10 cellular contexts compared by ENCODE assay signal in the genomic region with DNA sequence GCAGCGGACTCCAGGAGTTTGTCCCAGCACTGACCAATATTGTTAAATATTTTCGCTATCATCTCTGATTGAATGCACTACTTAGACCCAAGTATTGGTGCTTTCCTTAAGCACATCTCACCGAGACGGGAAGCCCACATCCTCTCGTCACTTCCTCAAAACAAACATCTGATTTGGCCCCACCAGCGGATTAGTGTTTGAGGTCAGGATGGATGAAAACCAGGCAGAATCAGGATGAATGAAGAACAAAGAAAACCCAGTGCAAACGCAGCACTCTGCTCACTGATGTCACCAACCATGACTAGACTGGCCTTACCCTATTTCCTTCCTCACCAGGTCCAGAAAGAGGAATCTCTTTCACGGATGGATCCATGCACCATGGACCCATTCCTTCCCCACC. TPM values are rescaled to one million over a fixed set of nuclear protein-coding genes. Genes with fewer than 3 reads are reported as not detected.
A peak's percentile ranks its signal among the peaks of the same experiment; 100 is the strongest.
DNase-seq lines count a peak whose midpoint lies in the region; ATAC-seq and TF ChIP-seq lines count a peak whose summit lies in the region.
"Had no signal": no experiment of that assay in that cellular context is flagged by ENCODE, and none has a peak within 500 bp of the region (broad histone marks: within the 10 kb centered on the region; RNA-seq: fewer than 3 reads in every experiment).

No MANE protein-coding gene starts in this region.

- H3K4me1 Mint-ChIP-seq in activated T-cell treated with anti-CD3 and anti-CD28 coated beads, Interleukin-2, amount 50 U/mL, for 24 hours (ENCODE audit: low read depth), result peaks cover 35% of the 10 kb centered on the region
- H3K4me1 Mint-ChIP-seq in memory B cell, result peaks cover 23% of the 10 kb centered on the region
- H3K4me1 Mint-ChIP-seq in WTC11, result peaks cover 12% of the 10 kb centered on the region

- CTCF ChIA-PET in WTC11 (lab: Charles Lee), result interaction anchor here (2.5 kb wide), 1 partner anchor 108 kb away, joined by 25 read pairs; no protein-coding TSS in a partner anchor

- no peaks in the 10 kb centered on the region for H3K27me3 Mint-ChIP-seq in activated T-cell treated with anti-CD3 and anti-CD28 coated beads, Interleukin-2, amount 50 U/mL, for 24 hours
- H3K27me3 Mint-ChIP-seq in memory B cell, result peaks cover 25% of the 10 kb centered on the region
- H3K27me3 Mint-ChIP-seq in WTC11 (ENCODE audit: low read depth), result peaks cover 8% of the 10 kb centered on the region

- TF ChIP-seq CTCF in WTC11 (IDR thresholded peaks at IDR 0.05), result no peak

- ATAC-seq in memory B cell (ENCODE audit: low read depth) (peak; percentile 23), WTC11 (no peak)

- peaks cover 15% of the 10 kb centered on the region for H3K36me3 Mint-ChIP-seq in activated T-cell treated with anti-CD3 and anti-CD28 coated beads, Interleukin-2, amount 50 U/mL, for 24 hours (ENCODE audit: low read depth)
- H3K36me3 Mint-ChIP-seq in memory B cell (peaks cover 3% of the 10 kb centered on the region), WTC11 (peaks cover 34% of the 10 kb centered on the region)

- POLR2A ChIA-PET in WTC11 (lab: Charles Lee), result no interaction called here

- DNase-seq in activated CD4-positive, alpha-beta T cell treated with anti-CD3 and anti-CD28 coated beads for 48 hours, result peak; percentile 9
- no peak for DNase-seq in activated CD4-positive, alpha-beta T cell treated with anti-CD3 and anti-CD28 coated beads, Interleukin-2, amount 50 U/mL, for 4 hours
- DNase-seq in MV-4-11 (lab: John Stamatoyannopoulos, UW) (peak; percentile 99), memory B cell (ENCODE audit: low spot score in 2 of 2) (no peak), WTC11 (ENCODE audit: low spot score) (no peak), SW480 (ENCODE audit: low spot score) (no peak), DMS79 (lab: John Stamatoyannopoulos, UW) (no peak)
- DNase-seq in activated T-cell treated with anti-CD3 and anti-CD28 coated beads, Interleukin-2, amount 50 U/mL, for 24 hours, result no peak
- DNase-seq: spleen had no signal

- no peak overlapping the region for H3K4me3 Mint-ChIP-seq in activated T-cell treated with anti-CD3 and anti-CD28 coated beads, Interleukin-2, amount 50 U/mL, for 24 hours
- no peak overlapping the region for H3K4me3 Mint-ChIP-seq in memory B cell
- no peak overlapping the region for H3K4me3 Mint-ChIP-seq in WTC11

- peak overlapping the region; percentile 67 for H3K27ac Mint-ChIP-seq in activated T-cell treated with anti-CD3 and anti-CD28 coated beads, Interleukin-2, amount 50 U/mL, for 24 hours
- no peak overlapping the region for H3K27ac Mint-ChIP-seq in memory B cell
- no peak overlapping the region for H3K27ac Mint-ChIP-seq in WTC11

- no peaks in the 10 kb centered on the region for H3K9me3 Mint-ChIP-seq in activated T-cell treated with anti-CD3 and anti-CD28 coated beads, Interleukin-2, amount 50 U/mL, for 24 hours
- H3K9me3 Mint-ChIP-seq in memory B cell (peaks cover 7% of the 10 kb centered on the region), WTC11 (no peaks in the 10 kb centered on the region)

TF ChIP-seq in WTC11, 78 proteins besides CTCF, POLR2A, EP300 and RAD21 (continues in another document):
- TF ChIP-seq, protein P1, sequence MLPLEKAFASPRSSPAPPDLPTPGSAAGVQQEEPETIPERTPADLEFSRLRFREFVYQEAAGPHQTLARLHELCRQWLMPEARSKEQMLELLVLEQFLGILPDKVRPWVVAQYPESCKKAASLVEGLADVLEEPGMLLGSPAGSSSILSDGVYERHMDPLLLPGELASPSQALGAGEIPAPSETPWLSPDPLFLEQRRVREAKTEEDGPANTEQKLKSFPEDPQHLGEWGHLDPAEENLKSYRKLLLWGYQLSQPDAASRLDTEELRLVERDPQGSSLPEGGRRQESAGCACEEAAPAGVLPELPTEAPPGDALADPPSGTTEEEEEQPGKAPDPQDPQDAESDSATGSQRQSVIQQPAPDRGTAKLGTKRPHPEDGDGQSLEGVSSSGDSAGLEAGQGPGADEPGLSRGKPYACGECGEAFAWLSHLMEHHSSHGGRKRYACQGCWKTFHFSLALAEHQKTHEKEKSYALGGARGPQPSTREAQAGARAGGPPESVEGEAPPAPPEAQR (CRISPR knock-in tag; IDR thresholded peaks at IDR 0.05), result no peak
- TF ChIP-seq, protein P2, sequence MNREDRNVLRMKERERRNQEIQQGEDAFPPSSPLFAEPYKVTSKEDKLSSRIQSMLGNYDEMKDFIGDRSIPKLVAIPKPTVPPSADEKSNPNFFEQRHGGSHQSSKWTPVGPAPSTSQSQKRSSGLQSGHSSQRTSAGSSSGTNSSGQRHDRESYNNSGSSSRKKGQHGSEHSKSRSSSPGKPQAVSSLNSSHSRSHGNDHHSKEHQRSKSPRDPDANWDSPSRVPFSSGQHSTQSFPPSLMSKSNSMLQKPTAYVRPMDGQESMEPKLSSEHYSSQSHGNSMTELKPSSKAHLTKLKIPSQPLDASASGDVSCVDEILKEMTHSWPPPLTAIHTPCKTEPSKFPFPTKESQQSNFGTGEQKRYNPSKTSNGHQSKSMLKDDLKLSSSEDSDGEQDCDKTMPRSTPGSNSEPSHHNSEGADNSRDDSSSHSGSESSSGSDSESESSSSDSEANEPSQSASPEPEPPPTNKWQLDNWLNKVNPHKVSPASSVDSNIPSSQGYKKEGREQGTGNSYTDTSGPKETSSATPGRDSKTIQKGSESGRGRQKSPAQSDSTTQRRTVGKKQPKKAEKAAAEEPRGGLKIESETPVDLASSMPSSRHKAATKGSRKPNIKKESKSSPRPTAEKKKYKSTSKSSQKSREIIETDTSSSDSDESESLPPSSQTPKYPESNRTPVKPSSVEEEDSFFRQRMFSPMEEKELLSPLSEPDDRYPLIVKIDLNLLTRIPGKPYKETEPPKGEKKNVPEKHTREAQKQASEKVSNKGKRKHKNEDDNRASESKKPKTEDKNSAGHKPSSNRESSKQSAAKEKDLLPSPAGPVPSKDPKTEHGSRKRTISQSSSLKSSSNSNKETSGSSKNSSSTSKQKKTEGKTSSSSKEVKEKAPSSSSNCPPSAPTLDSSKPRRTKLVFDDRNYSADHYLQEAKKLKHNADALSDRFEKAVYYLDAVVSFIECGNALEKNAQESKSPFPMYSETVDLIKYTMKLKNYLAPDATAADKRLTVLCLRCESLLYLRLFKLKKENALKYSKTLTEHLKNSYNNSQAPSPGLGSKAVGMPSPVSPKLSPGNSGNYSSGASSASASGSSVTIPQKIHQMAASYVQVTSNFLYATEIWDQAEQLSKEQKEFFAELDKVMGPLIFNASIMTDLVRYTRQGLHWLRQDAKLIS (CRISPR knock-in tag; IDR thresholded peaks at IDR 0.05; ENCODE audit: borderline replicate concordance), result no peak
- TF ChIP-seq, protein P3, sequence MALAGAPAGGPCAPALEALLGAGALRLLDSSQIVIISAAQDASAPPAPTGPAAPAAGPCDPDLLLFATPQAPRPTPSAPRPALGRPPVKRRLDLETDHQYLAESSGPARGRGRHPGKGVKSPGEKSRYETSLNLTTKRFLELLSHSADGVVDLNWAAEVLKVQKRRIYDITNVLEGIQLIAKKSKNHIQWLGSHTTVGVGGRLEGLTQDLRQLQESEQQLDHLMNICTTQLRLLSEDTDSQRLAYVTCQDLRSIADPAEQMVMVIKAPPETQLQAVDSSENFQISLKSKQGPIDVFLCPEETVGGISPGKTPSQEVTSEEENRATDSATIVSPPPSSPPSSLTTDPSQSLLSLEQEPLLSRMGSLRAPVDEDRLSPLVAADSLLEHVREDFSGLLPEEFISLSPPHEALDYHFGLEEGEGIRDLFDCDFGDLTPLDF (CRISPR knock-in tag; IDR thresholded peaks at IDR 0.05), result no peak
- no peak for TF ChIP-seq MYBL2 (CRISPR knock-in tag; IDR thresholded peaks at IDR 0.05)
- TF ChIP-seq CREB1 (CRISPR knock-in tag; IDR thresholded peaks at IDR 0.05), result no peak
- no peak for TF ChIP-seq IRF1 (CRISPR knock-in tag; IDR thresholded peaks at IDR 0.05)
- no peak for TF ChIP-seq HMGA2 (CRISPR knock-in tag; IDR thresholded peaks at IDR 0.05)
- TF ChIP-seq MXD4 (CRISPR knock-in tag; IDR thresholded peaks at IDR 0.05; ENCODE audit: borderline replicate concordance), result no peak
- TF ChIP-seq ATF6 (CRISPR knock-in tag; IDR thresholded peaks at IDR 0.05), result no peak
- TF ChIP-seq EMX1 (CRISPR knock-in tag; IDR thresholded peaks at IDR 0.05), result no peak
- TF ChIP-seq ZNF232 (CRISPR knock-in tag; IDR thresholded peaks at IDR 0.05), result no peak
- TF ChIP-seq GRHL2 (CRISPR knock-in tag; IDR thresholded peaks at IDR 0.05; ENCODE audit: insufficient replicate concordance, severe bottlenecking), result no peak
- no peak for TF ChIP-seq SP1 (CRISPR knock-in tag; conservative IDR thresholded peaks at IDR 0.05)

RNA-seq across cellular contexts. Expression of gene PLAUR, which starts 6.0 kb away (rescaled TPM):
- 10.5 to 14.4 TPM (median 13.5 TPM) in 3 replicates for total RNA-seq in WTC11 (2021)

RNA-seq across cellular contexts. Expression of gene CADM4, which starts 24.4 kb away (rescaled TPM):
- 12.2 to 13.3 TPM (median 12.4 TPM) in 3 replicates for total RNA-seq in WTC11 (2021)

RNA-seq across cellular contexts. Expression of gene ZNF428, which starts 44.6 kb away (rescaled TPM):
- total RNA-seq in WTC11 (2021), result 19.2 to 20.1 TPM (median 20.0 TPM) in 3 replicates

RNA-seq across cellular contexts. Expression of gene IRGC, which starts 51.9 kb away (rescaled TPM):
- total RNA-seq in WTC11 (2021), result not detected in 3 replicates
- total RNA-seq: esophagus muscularis mucosa, spleen had no signal

RNA-seq across cellular contexts. Expression of gene SRRM5, which starts 52.1 kb away (rescaled TPM):
- 0.34 to 0.44 TPM (median 0.42 TPM) in 3 replicates for total RNA-seq in WTC11 (2021)

Comparison
In these comparisons a context has a peak if more than half of its experiments do, and no peak if none do; other contexts are left out.
1. DNase-seq: peak in activated CD4-positive, alpha-beta T cell treated with anti-CD3 and anti-CD28 coated beads for 48 hours (single experiment) and MV-4-11 (single experiment); none in activated CD4-positive, alpha-beta T cell treated with anti-CD3 and anti-CD28 coated beads, Interleukin-2, amount 50 U/mL, for 4 hours (0 of 2), activated T-cell treated with anti-CD3 and anti-CD28 coated beads, Interleukin-2, amount 50 U/mL, for 24 hours (single experiment), memory B cell (0 of 2), WTC11 (single experiment), SW480 (single experiment) and DMS79 (single experiment).